ENCODE assay signal across 17 cellular contexts in the genomic region with DNA sequence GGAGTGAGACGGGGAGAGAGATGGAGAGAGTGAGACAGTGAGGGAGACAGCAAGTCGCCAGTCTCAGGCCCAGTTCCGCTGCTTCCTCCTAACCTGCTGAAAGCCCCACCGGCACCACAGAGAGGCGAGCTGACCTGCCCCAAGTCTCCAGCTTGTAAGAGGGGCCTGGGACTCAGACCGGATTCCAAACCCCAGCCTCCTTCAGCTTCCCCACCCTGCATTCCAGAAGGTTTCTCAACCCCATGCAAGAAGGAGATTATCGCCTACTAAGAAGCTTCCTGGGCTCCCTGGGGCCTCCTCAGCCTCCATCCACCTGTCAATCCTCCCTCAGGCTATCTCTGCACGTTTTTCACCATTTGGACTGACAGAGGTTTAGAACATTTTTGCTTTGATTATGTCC.
"Had no signal": no experiment of that assay in that cellular context is flagged by ENCODE, and none has a peak within 500 bp of the region (broad histone marks: within the 10 kb centered on the region; RNA-seq: fewer than 3 reads in every experiment).

No MANE protein-coding gene starts in this region.

- H3K27me3 ChIP-seq: cardiac muscle cell, right atrium auricular region, transverse colon had no signal

- H3K27ac ChIP-seq: cardiac muscle cell, lower lobe of right lung, right atrium auricular region, transverse colon had no signal

- H3K9me3 Mint-ChIP-seq: activated T-helper 1 cell treated with anti-CD3 and anti-CD28 coated beads, Interleukin-12 subunit alpha, Interleukin-12 subunit beta, Interleukin-2, Interleukin-4 antibody, amounts not matched to agents 30 ng/mL and 10 ng/mL and 1 ng/mL, durations not matched to agents 14 hours and 24 hours and 36 hours; effector memory CD8-positive, alpha-beta T cell; nephron; stimulated activated naive CD8-positive, alpha-beta T cell treated with anti-CD3 and anti-CD28 coated beads, Interleukin-15, Interleukin-2, amounts not matched to agents 100 ng/mL and 50 ng/mL, for 24 hours had no signal

- H3K27ac Mint-ChIP-seq: activated CD4-positive, alpha-beta T cell treated with anti-CD3 and anti-CD28 coated beads for 36 hours; activated naive CD8-positive, alpha-beta T cell; activated T-helper 1 cell treated with anti-CD3 and anti-CD28 coated beads, Interleukin-12 subunit alpha, Interleukin-12 subunit beta, Interleukin-2, Interleukin-4 antibody, amounts not matched to agents 30 ng/mL and 10 ng/mL and 1 ng/mL, durations not matched to agents 14 hours and 24 hours and 36 hours; effector memory CD8-positive, alpha-beta T cell; stimulated activated naive CD8-positive, alpha-beta T cell treated with anti-CD3 and anti-CD28 coated beads, Interleukin-15, Interleukin-2, amounts not matched to agents 100 ng/mL and 50 ng/mL, for 24 hours had no signal

- H3K4me3 Mint-ChIP-seq: activated CD4-positive, alpha-beta T cell treated with anti-CD3 and anti-CD28 coated beads for 36 hours; activated naive CD8-positive, alpha-beta T cell; activated T-helper 1 cell treated with anti-CD3 and anti-CD28 coated beads, Interleukin-12 subunit alpha, Interleukin-12 subunit beta, Interleukin-2, Interleukin-4 antibody, amounts not matched to agents 30 ng/mL and 10 ng/mL and 1 ng/mL, durations not matched to agents 14 hours and 24 hours and 36 hours; effector memory CD8-positive, alpha-beta T cell; nephron; stimulated activated naive CD8-positive, alpha-beta T cell treated with anti-CD3 and anti-CD28 coated beads, Interleukin-15, Interleukin-2, amounts not matched to agents 100 ng/mL and 50 ng/mL, for 24 hours had no signal

- ATAC-seq: activated CD4-positive, alpha-beta T cell treated with anti-CD3 and anti-CD28 coated beads for 36 hours; effector memory CD8-positive, alpha-beta T cell; lower lobe of right lung had no signal

- H3K4me1 ChIP-seq: lower lobe of right lung, right atrium auricular region, transverse colon had no signal

- H3K36me3 ChIP-seq: cardiac muscle cell, lower lobe of right lung, right atrium auricular region, transverse colon had no signal

- H3K4me3 ChIP-seq: cardiac muscle cell, lower lobe of right lung, right atrium auricular region, transverse colon had no signal

- DNase-seq: activated CD4-positive, alpha-beta T cell treated with anti-CD3 and anti-CD28 coated beads for 36 hours; activated CD4-positive, alpha-beta T cell treated with anti-CD3 and anti-CD28 coated beads, Interleukin-2, amount 50 U/mL, for 48 hours; activated gamma-delta T cell treated with Interleukin-2 at 50 U/mL for 16 hours; dermis blood vessel endothelial cell; effector memory CD8-positive, alpha-beta T cell; lower lobe of right lung; midbrain; occipital lobe; stimulated activated CD4-positive, alpha-beta T cell treated with anti-CD3 and anti-CD28 coated beads, Interleukin-2, amount 100 ng/mL, for 24 hours; SW 1271; transverse colon had no signal

- H3K36me3 Mint-ChIP-seq: activated naive CD8-positive, alpha-beta T cell had no signal

- H3K9me3 ChIP-seq: lower lobe of right lung, right atrium auricular region, transverse colon had no signal

- H3K4me1 Mint-ChIP-seq: activated CD4-positive, alpha-beta T cell treated with anti-CD3 and anti-CD28 coated beads for 36 hours had no signal
